In the genomic region with DNA sequence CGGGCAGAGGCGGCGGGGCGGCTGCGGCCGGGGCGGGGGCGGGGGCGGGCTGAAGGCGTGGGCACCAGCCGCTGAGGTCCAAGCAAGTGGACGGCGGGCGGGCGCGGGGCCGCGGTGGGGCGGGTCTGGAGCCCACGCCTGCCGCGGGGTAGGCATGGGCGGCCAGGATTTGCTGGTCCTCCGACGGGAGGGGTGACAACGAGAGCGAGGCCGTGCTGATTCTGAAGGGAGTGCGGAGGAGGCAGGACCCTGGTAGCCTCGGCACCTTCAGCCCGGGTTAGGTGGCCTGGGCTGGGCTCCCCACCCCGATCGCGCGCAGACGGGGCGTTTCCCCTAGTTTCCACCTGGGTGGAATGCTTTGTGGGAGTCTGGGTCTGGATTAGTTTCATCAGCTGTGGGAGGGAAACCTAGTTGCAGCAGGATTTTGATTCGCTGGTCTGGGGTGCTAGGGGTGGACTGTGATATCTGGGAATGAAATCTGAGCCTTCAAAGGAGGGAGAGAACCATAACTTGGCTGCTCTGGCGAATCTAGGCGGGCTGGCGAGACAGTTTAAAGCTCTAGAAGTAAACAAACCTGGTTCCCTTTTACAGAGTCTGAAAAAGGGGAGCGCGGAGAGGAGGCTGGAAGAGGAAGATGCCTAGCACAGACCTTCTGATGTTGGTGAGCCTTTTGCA, we compare ENCODE assay signal across 8 cellular contexts. TPM values are rescaled to one million over a fixed set of nuclear protein-coding genes. Genes with fewer than 3 reads are reported as not detected.
A peak's percentile ranks its signal among the peaks of the same experiment; 100 is the strongest.
DNase-seq lines count a peak whose midpoint lies in the region; ATAC-seq and TF ChIP-seq lines count a peak whose summit lies in the region.

No MANE protein-coding gene starts in this region.

- H3K27me3 ChIP-seq in OCI-LY3 (ENCODE audit: low read depth, low read length) (no peaks in the 10 kb centered on the region), esophagus squamous epithelium (no peaks in the 10 kb centered on the region), muscle layer of duodenum (ENCODE audit: low read depth, low read length) (no peaks in the 10 kb centered on the region)

- H3K9me3 ChIP-seq in OCI-LY3 (ENCODE audit: insufficient read depth, low read length) (no peaks in the 10 kb centered on the region), esophagus squamous epithelium (no peaks in the 10 kb centered on the region), muscle layer of duodenum (ENCODE audit: control insufficient read depth in 1 of 2, low read length in 2 of 2) (no peaks in the 10 kb centered on the region)

- 1 to 7% methylated on average over 4 to 10 of the region's 43 CpGs for WGBS in esophagus squamous epithelium, 2 donors

- TF ChIP-seq POLR2A in esophagus squamous epithelium (IDR thresholded peaks at IDR 0.05): peak in 3 of 4 donors; percentile 24 to 39 (median 37)

- H3K4me3 ChIP-seq in OCI-LY3 (ENCODE audit: low read length) (peak overlapping the region; percentile 96), esophagus squamous epithelium (peak overlapping the region; percentile 75 to 92 (median 82)), muscle layer of duodenum (ENCODE audit: low read depth in 1 of 2, low read length in 2 of 2) (peak overlapping the region; percentile 76 to 86)

- H4K20me1 ChIP-seq in OCI-LY3 (ENCODE audit: insufficient read depth, low read length): no peaks in the 10 kb centered on the region

- no peaks in the 10 kb centered on the region for H3K79me2 ChIP-seq in OCI-LY3 (ENCODE audit: low read length)

- H3K27ac Mint-ChIP-seq in stimulated activated naive CD8-positive, alpha-beta T cell treated with anti-CD3 and anti-CD28 coated beads, Interleukin-15, Interleukin-2, amounts not matched to agents 100 ng/mL and 50 ng/mL, for 24 hours: peak overlapping the region; percentile 89

- H3K4me1 ChIP-seq in OCI-LY3 (ENCODE audit: low read length) (peaks cover 6% of the 10 kb centered on the region; the same call in 1 of the 2 replicates), esophagus squamous epithelium (peaks cover 0 to 58% (median 8%) of the 10 kb centered on the region in 3 donors), muscle layer of duodenum (ENCODE audit: control insufficient read depth in 1 of 2, insufficient read depth in 2 of 2, low read length in 2 of 2) (peaks cover 0 to 15% of the 10 kb centered on the region in 2 donors)

- DNase-seq in C1 segment of cervical spinal cord (lab: John Stamatoyannopoulos, UW) (peak in 9 of 14 donors; percentile 34 to 79 (median 60)), GM19240 (ENCODE audit: insufficient read length, low spot score) (peak; percentile 29), esophagus squamous epithelium (lab: John Stamatoyannopoulos, UW) (no peak)
- DNase-seq in activated T-helper 1 cell treated with anti-CD3 and anti-CD28 coated beads, Interleukin-2, amount 50 U/mL, for 16 hours (ENCODE audit: low read depth in 1 of 2, low spot score in 1 of 2): peak; percentile 7 to 34

- H2AFZ ChIP-seq in OCI-LY3 (ENCODE audit: low read depth, low read length): no peak overlapping the region; the same call in 1 of the 2 replicates

- H3K36me3 ChIP-seq in OCI-LY3 (replicated peaks; ENCODE audit: low read depth, low read length): no peaks in the 10 kb centered on the region
- peaks cover 0 to 40% (median 4%) of the 10 kb centered on the region in 3 donors for H3K36me3 ChIP-seq in esophagus squamous epithelium
- H3K36me3 ChIP-seq in muscle layer of duodenum (ENCODE audit: control insufficient read depth in 1 of 2, insufficient read depth in 2 of 2, low read length in 2 of 2): peaks cover 7 to 12% of the 10 kb centered on the region in 2 donors

- H3K36me3 Mint-ChIP-seq in stimulated activated naive CD8-positive, alpha-beta T cell treated with anti-CD3 and anti-CD28 coated beads, Interleukin-15, Interleukin-2, amounts not matched to agents 100 ng/mL and 50 ng/mL, for 24 hours (ENCODE audit: low read depth): peaks cover 40% of the 10 kb centered on the region

- intact Hi-C loops in esophagus squamous epithelium (cut with DNase I): no loop called here

- TF ChIP-seq CTCF in OCI-LY3 (IDR thresholded peaks at IDR 0.05; ENCODE audit: low read depth, low read length): no peak
- TF ChIP-seq CTCF in esophagus squamous epithelium (IDR thresholded peaks at IDR 0.05): no peak

- H3K4me2 ChIP-seq in OCI-LY3 (ENCODE audit: low read length): peak overlapping the region; percentile 92

- H3K27me3 Mint-ChIP-seq in stimulated activated naive CD8-positive, alpha-beta T cell treated with anti-CD3 and anti-CD28 coated beads, Interleukin-15, Interleukin-2, amounts not matched to agents 100 ng/mL and 50 ng/mL, for 24 hours: no peaks in the 10 kb centered on the region

- peak; percentile 26 for ATAC-seq in HG03442 (IDR thresholded peaks at IDR 0.05; ENCODE audit: unreplicated experiment)

- H3K4me1 Mint-ChIP-seq in stimulated activated naive CD8-positive, alpha-beta T cell treated with anti-CD3 and anti-CD28 coated beads, Interleukin-15, Interleukin-2, amounts not matched to agents 100 ng/mL and 50 ng/mL, for 24 hours (ENCODE audit: low read depth): peaks cover 49% of the 10 kb centered on the region

- H3K9ac ChIP-seq in OCI-LY3 (ENCODE audit: low read length): peak overlapping the region; percentile 71

- H3K9me3 Mint-ChIP-seq in stimulated activated naive CD8-positive, alpha-beta T cell treated with anti-CD3 and anti-CD28 coated beads, Interleukin-15, Interleukin-2, amounts not matched to agents 100 ng/mL and 50 ng/mL, for 24 hours: no peaks in the 10 kb centered on the region

- H3K27ac ChIP-seq in OCI-LY3 (ENCODE audit: low read length) (no peak overlapping the region), esophagus squamous epithelium (peak overlapping the region; percentile 94 to 99 (median 98)), muscle layer of duodenum (ENCODE audit: low read length) (peak overlapping the region; percentile 77)

- peak overlapping the region; percentile 93 for H3K4me3 Mint-ChIP-seq in stimulated activated naive CD8-positive, alpha-beta T cell treated with anti-CD3 and anti-CD28 coated beads, Interleukin-15, Interleukin-2, amounts not matched to agents 100 ng/mL and 50 ng/mL, for 24 hours

RNA-seq across cellular contexts. Expression of a gene that starts 0.6 kb away (rescaled TPM):
- total RNA-seq in esophagus squamous epithelium: 10 to 100 TPM; 34.2 to 47.1 (median 43.1) TPM

RNA-seq across cellular contexts. Expression of a gene that starts 31.2 kb away (rescaled TPM):
- total RNA-seq in esophagus squamous epithelium: not detected
